37 cellular contexts compared by ENCODE assay signal in genomic region chr3:134038716-134039115, GRCh38. TPM values are rescaled to one million over a fixed set of nuclear protein-coding genes. Genes with fewer than 3 reads are reported as not detected.
A peak's percentile ranks its signal among the peaks of the same experiment; 100 is the strongest.
DNase-seq lines count a peak whose midpoint lies in the region; ATAC-seq and TF ChIP-seq lines count a peak whose summit lies in the region.
"Had no signal": no experiment of that assay in that cellular context is flagged by ENCODE, and none has a peak within 500 bp of the region (broad histone marks: within the 10 kb centered on the region; RNA-seq: fewer than 3 reads in every experiment).

No MANE protein-coding gene starts in this region.

- CTCF ChIA-PET in MCF 10A (lab: Yijun Ruan, JAX), result interaction anchor here (0.6 kb wide), 1 partner anchor 137 kb away, joined by 4 read pairs; no protein-coding TSS in a partner anchor

- peak overlapping the region; percentile 46 for H3K27ac Mint-ChIP-seq in MCF 10A (ENCODE audit: low read depth, unreplicated experiment)
- peak overlapping the region; percentile 64 for H3K27ac Mint-ChIP-seq in endodermal cell
- peak overlapping the region; percentile 61 for H3K27ac Mint-ChIP-seq in nephron progenitor cell
- H3K27ac Mint-ChIP-seq: activated CD8-positive, alpha-beta memory T cell treated with anti-CD3 and anti-CD28 coated beads, Interleukin-2, amount 10 ng/mL, durations not matched to agents 7 days and 5 days; effector memory CD8-positive, alpha-beta T cell had no signal

- WGBS in endodermal cell (ENCODE audit: insufficient coverage in 1 of 2, insufficient read length in 1 of 2), 2 experiments, result 84 to 88% methylated on average over 6 to 8 of the region's 8 CpGs
- 67 to 78% (median 71%) methylated on average over 5 to 8 of the region's 8 CpGs for WGBS in stomach, 5 donors

- no peaks in the 10 kb centered on the region for H3K36me3 ChIP-seq in breast epithelium
- H3K36me3 ChIP-seq in endodermal cell (ENCODE audit: control insufficient read depth, insufficient read depth, low read length), result no peaks in the 10 kb centered on the region
- no peaks in the 10 kb centered on the region for H3K36me3 ChIP-seq in stomach
- H3K36me3 ChIP-seq: ascending aorta, cardiac muscle cell, right lobe of liver had no signal

- intact Hi-C loops in MCF 10A (cut with micrococcal nuclease) (loop anchor here (1.0 kb wide), 1 partner anchor 108 kb away; no protein-coding TSS in a partner anchor), breast epithelium (cut with DNase I; ENCODE audit: low total_unique reads) (no loop called here), stomach (cut with DNase I; ENCODE audit: low total_unique reads) (no loop called here)

- H3K4me1 ChIP-seq in breast epithelium (no peaks in the 10 kb centered on the region), endodermal cell (ENCODE audit: control insufficient read depth, insufficient read depth, low read length) (peaks cover 9% of the 10 kb centered on the region), stomach (no peaks in the 10 kb centered on the region)
- H3K4me1 ChIP-seq: ascending aorta, parathyroid adenoma, right lobe of liver had no signal

- no peaks in the 10 kb centered on the region for H3K27me3 Mint-ChIP-seq in MCF 10A (ENCODE audit: insufficient read depth, unreplicated experiment)
- H3K27me3 Mint-ChIP-seq in endodermal cell (ENCODE audit: insufficient read depth), result no peaks in the 10 kb centered on the region
- H3K27me3 Mint-ChIP-seq in nephron progenitor cell (ENCODE audit: low read depth, poor library complexity), result peaks cover 9% of the 10 kb centered on the region

- H3K9me3 ChIP-seq in breast epithelium, result no peaks in the 10 kb centered on the region
- peaks cover 32% of the 10 kb centered on the region for H3K9me3 ChIP-seq in endodermal cell (ENCODE audit: control insufficient read depth, low read length)
- peaks cover 0 to 12% (median 2%) of the 10 kb centered on the region in 4 donors for H3K9me3 ChIP-seq in stomach
- H3K9me3 ChIP-seq: ascending aorta, right lobe of liver had no signal

- H3K9me3 Mint-ChIP-seq in MCF 10A (ENCODE audit: unreplicated experiment) (peaks cover 8% of the 10 kb centered on the region), endodermal cell (peaks cover 28% of the 10 kb centered on the region), nephron progenitor cell (peaks cover 24% of the 10 kb centered on the region)
- H3K9me3 Mint-ChIP-seq: activated T-cell treated with anti-CD3 and anti-CD28 coated beads, Interleukin-2, amount 50 U/mL, for 4 hours; effector memory CD8-positive, alpha-beta T cell had no signal

- POLR2A ChIA-PET in MCF 10A (lab: Yijun Ruan, JAX), result no interaction called here

- TF ChIP-seq CTCF in MCF 10A (IDR thresholded peaks at IDR 0.05; ENCODE audit: unreplicated experiment) (no peak), breast epithelium (IDR thresholded peaks at IDR 0.05) (no peak), endodermal cell (conservative IDR thresholded peaks at IDR 0.05) (no peak), nephron progenitor cell (IDR thresholded peaks at IDR 0.05) (no peak), stomach (IDR thresholded peaks at IDR 0.05) (no peak)

- no peak overlapping the region for H3K27ac ChIP-seq in breast epithelium
- H3K27ac ChIP-seq in endodermal cell (ENCODE audit: low read depth, low read length), result no peak overlapping the region
- peak overlapping the region; percentile 58 to 75 (median 74) for H3K27ac ChIP-seq in stomach
- H3K27ac ChIP-seq: 22Rv1, ascending aorta, C4-2B, cardiac muscle cell, GM23248, parathyroid adenoma, right lobe of liver, SK-N-MC had no signal

- DNase-seq in MCF 10A (ENCODE audit: unreplicated experiment) (no peak), breast epithelium (ENCODE audit: low spot score in 2 of 2) (no peak), endodermal cell (no peak), nephron progenitor cell (no peak), stomach (peak; percentile 47), UCSD-AML1 (lab: John Stamatoyannopoulos, UW; ENCODE audit: unreplicated experiment) (no peak)
- no peak for DNase-seq in activated naive CD4-positive, alpha-beta T cell (lab: John Stamatoyannopoulos, UW)
- DNase-seq: activated gamma-delta T cell treated with Interleukin-2 at 50 U/mL for 16 hours; activated T-cell treated with anti-CD3 and anti-CD28 coated beads, Interleukin-2, amount 50 U/mL, for 4 hours; cortex of kidney; DMS79 treated with DMSO at 0.1 percent for 48 hours; effector memory CD8-positive, alpha-beta T cell; foreskin fibroblast; GDM1; KG1; kidney; MM.1S; NCI-H1417 treated with DMSO at 0.1 percent for 48 hours; NCI-H2081; NCI-H524 treated with DMSO at 0.1 percent for 48 hours; OCI-M1; right lobe of liver; stimulated activated CD4-positive, alpha-beta T cell treated with anti-CD3 and anti-CD28 coated beads, Interleukin-4, amount 100 ng/mL, for 24 hours; substantia nigra had no signal

- no peaks in the 10 kb centered on the region for H3K36me3 Mint-ChIP-seq in MCF 10A (ENCODE audit: insufficient read depth, unreplicated experiment)
- H3K36me3 Mint-ChIP-seq in endodermal cell (ENCODE audit: low read depth), result peaks cover 2% of the 10 kb centered on the region
- H3K36me3 Mint-ChIP-seq in nephron progenitor cell (ENCODE audit: low read depth), result peaks cover 10% of the 10 kb centered on the region
- H3K36me3 Mint-ChIP-seq: activated CD8-positive, alpha-beta memory T cell treated with anti-CD3 and anti-CD28 coated beads, Interleukin-2, amount 10 ng/mL, durations not matched to agents 7 days and 5 days had no signal

- no peak for ATAC-seq in HG03571 (IDR thresholded peaks at IDR 0.05; ENCODE audit: unreplicated experiment)
- ATAC-seq: activated CD8-positive, alpha-beta memory T cell treated with anti-CD3 and anti-CD28 coated beads, Interleukin-2, amount 10 ng/mL, durations not matched to agents 7 days and 5 days; activated T-cell treated with anti-CD3 and anti-CD28 coated beads, Interleukin-2, amount 50 U/mL, for 4 hours; effector memory CD8-positive, alpha-beta T cell had no signal

- H3K4me3 ChIP-seq in breast epithelium (no peak overlapping the region), endodermal cell (ENCODE audit: low read length) (no peak overlapping the region), stomach (no peak overlapping the region)
- H3K4me3 ChIP-seq: ascending aorta, cardiac muscle cell, GM23248, right lobe of liver, SK-N-MC had no signal

- H3K4me3 Mint-ChIP-seq in MCF 10A (ENCODE audit: unreplicated experiment), result no peak overlapping the region
- H3K4me3 Mint-ChIP-seq in endodermal cell, result no peak overlapping the region
- no peak overlapping the region for H3K4me3 Mint-ChIP-seq in nephron progenitor cell
- H3K4me3 Mint-ChIP-seq: activated CD8-positive, alpha-beta memory T cell treated with anti-CD3 and anti-CD28 coated beads, Interleukin-2, amount 10 ng/mL, durations not matched to agents 7 days and 5 days; activated T-cell treated with anti-CD3 and anti-CD28 coated beads, Interleukin-2, amount 50 U/mL, for 4 hours; effector memory CD8-positive, alpha-beta T cell; nephron had no signal

- TF ChIP-seq POLR2A in breast epithelium (IDR thresholded peaks at IDR 0.05) (no peak), stomach (IDR thresholded peaks at IDR 0.05) (no peak)

- H3K4me1 Mint-ChIP-seq in MCF 10A (ENCODE audit: insufficient read depth, unreplicated experiment) (peaks cover 13% of the 10 kb centered on the region), endodermal cell (peaks cover 20% of the 10 kb centered on the region), nephron progenitor cell (peaks cover 51% of the 10 kb centered on the region)
- H3K4me1 Mint-ChIP-seq: activated CD8-positive, alpha-beta memory T cell treated with anti-CD3 and anti-CD28 coated beads, Interleukin-2, amount 10 ng/mL, durations not matched to agents 7 days and 5 days had no signal

- H3K27me3 ChIP-seq in breast epithelium, result no peaks in the 10 kb centered on the region
- no peaks in the 10 kb centered on the region for H3K27me3 ChIP-seq in endodermal cell (ENCODE audit: control insufficient read depth, insufficient read depth, low read length, poor library complexity, severe bottlenecking)
- H3K27me3 ChIP-seq in stomach, result no peaks in the 10 kb centered on the region
- H3K27me3 ChIP-seq: ascending aorta, cardiac muscle cell, right lobe of liver had no signal

- no peak for TF ChIP-seq EP300 in stomach (IDR thresholded peaks at IDR 0.05)

- BruUV-seq in MCF 10A (replicated peaks; lab: Mats Ljungman, UMichigan), result no TSS peak

- no peak overlapping the region for H3K9ac ChIP-seq in endodermal cell (ENCODE audit: extremely low read depth, low read length, poor library complexity, severe bottlenecking)
- H3K9ac ChIP-seq: GM23248, parathyroid adenoma had no signal

RNA-seq across cellular contexts. Expression of gene SLCO2A1, which starts 9.0 kb away (rescaled TPM):
- total RNA-seq in MCF 10A (2022), result 0.59 and 1.0 TPM in 2 replicates
- 10 to 100 TPM in 1 of 3 donors, 1 to 10 TPM in 2; 4.2 to 11.1 (median 7.5) TPM for total RNA-seq in breast epithelium
- total RNA-seq in endodermal cell, result 100 to 1,000 TPM; 126 to 134 TPM
- 10.6 TPM for polyA plus RNA-seq in endodermal cell (2013, experiment 1 of 2)
- polyA plus RNA-seq in endodermal cell (2013, experiment 2 of 2), result 12.8 TPM
- total RNA-seq in stomach, result 100 to 1,000 TPM in 1 of 5 donors, 10 to 100 TPM in 3, 1 to 10 TPM in 1; 3.5 to 121 (median 18.7) TPM
- 1 to 10 TPM; 1.9 to 6.4 (median 3.2) TPM for polyA plus RNA-seq in stomach
- total RNA-seq: activated CD8-positive, alpha-beta memory T cell treated with anti-CD3 and anti-CD28 coated beads, Interleukin-2, amount 10 ng/mL, durations not matched to agents 7 days and 5 days; Calu3; mononuclear cell; T-helper 1 cell treated with Interleukin-12 subunit alpha and Interleukin-12 subunit beta and Interleukin-4 antibody, amounts not matched to agents 30 ng/mL and 1 ng/mL, for 36 hours had no signal

Comparison
In these comparisons a context has a peak if more than half of its experiments do, and no peak if none do; other contexts are left out.
1. H3K27ac ChIP-seq: peak in stomach (5 of 5); none in breast epithelium (0 of 2) and endodermal cell (single experiment).
2. Peak in every context shown above with its lines, with median percentiles within 50 percentile points of each other: H3K27ac Mint-ChIP-seq.